Comparison of ENCODE assay signal across 18 cellular contexts in the genomic region with DNA sequence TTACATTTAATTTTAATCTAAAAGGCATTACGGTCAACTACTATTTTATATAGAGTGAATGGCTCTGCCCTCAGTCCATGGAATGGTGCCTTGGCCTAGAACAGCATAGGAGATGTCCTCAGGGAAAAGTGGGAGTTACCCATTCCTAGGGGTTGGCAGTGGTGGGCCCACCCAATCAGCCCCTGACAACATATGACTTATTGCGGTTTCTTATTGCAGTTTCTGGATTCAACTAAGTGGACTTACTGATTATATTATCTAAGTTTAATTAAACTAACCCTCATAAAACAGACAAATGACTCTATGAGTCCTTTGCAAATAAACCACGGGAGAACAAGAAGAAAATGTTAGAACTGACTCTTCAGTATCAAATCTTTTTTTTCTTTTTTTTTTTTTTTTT. TPM values are rescaled to one million over a fixed set of nuclear protein-coding genes. Genes with fewer than 3 reads are reported as not detected.
DNase-seq lines count a peak whose midpoint lies in the region; ATAC-seq and TF ChIP-seq lines count a peak whose summit lies in the region.
"Had no signal": no experiment of that assay in that cellular context is flagged by ENCODE, and none has a peak within 500 bp of the region (broad histone marks: within the 10 kb centered on the region; RNA-seq: fewer than 3 reads in every experiment).

No MANE protein-coding gene starts in this region.

- H3K9ac ChIP-seq in neural progenitor cell (no peak overlapping the region), smooth muscle cell (ENCODE audit: low read depth) (no peak overlapping the region)
- H3K9ac ChIP-seq: GM23248 had no signal

- POLR2A ChIA-PET in HEK293T (lab: Yijun Ruan, JAX) (no interaction called here), OCI-LY7 (lab: Charles Lee) (interaction anchor here (0.6 kb wide), 1 partner anchor 24 kb away, joined by 5 read pairs; no protein-coding TSS in a partner anchor)

- TF ChIP-seq CTCF in OCI-LY7 (conservative IDR thresholded peaks at IDR 0.05; ENCODE audit: low read length) (no peak), neural progenitor cell (IDR thresholded peaks at IDR 0.05) (no peak), smooth muscle cell (IDR thresholded peaks at IDR 0.05; ENCODE audit: borderline replicate concordance, insufficient read depth, poor library complexity, severe bottlenecking) (no peak)

- H3K79me2 ChIP-seq in OCI-LY7 (ENCODE audit: insufficient read depth, low read depth, low read length) (peaks cover 32% of the 10 kb centered on the region), neural progenitor cell (ENCODE audit: low read depth) (peaks cover 33% of the 10 kb centered on the region), smooth muscle cell (ENCODE audit: low read depth) (peaks cover 25% of the 10 kb centered on the region)

- peaks cover 30% of the 10 kb centered on the region for H3F3A ChIP-seq in neural progenitor cell (ENCODE audit: low read depth)
- H3F3A ChIP-seq in smooth muscle cell (ENCODE audit: low read depth): peaks cover 5% of the 10 kb centered on the region

- CTCF ChIA-PET in HEK293T (lab: Yijun Ruan, JAX): no interaction called here
- CTCF ChIA-PET in OCI-LY7 (lab: Charles Lee; ENCODE audit: unreplicated experiment): no interaction called here

- H3K4me1 ChIP-seq in CD4-positive, CD25-positive, alpha-beta regulatory T cell (ENCODE audit: control insufficient read depth, insufficient read depth, low read length, poor library complexity, severe bottlenecking): peaks cover 28% of the 10 kb centered on the region
- H3K4me1 ChIP-seq in OCI-LY7 (ENCODE audit: insufficient read depth, low read length, poor library complexity, severe bottlenecking): peaks cover 25% of the 10 kb centered on the region
- H3K4me1 ChIP-seq in neural progenitor cell: peaks cover 16% of the 10 kb centered on the region
- peaks cover 16% of the 10 kb centered on the region for H3K4me1 ChIP-seq in smooth muscle cell (ENCODE audit: low read depth)

- no peak overlapping the region for H3K4me3 ChIP-seq in CD4-positive, CD25-positive, alpha-beta regulatory T cell (ENCODE audit: low read depth, low read length)
- H3K4me3 ChIP-seq in OCI-LY7 (ENCODE audit: low read depth, low read length, poor library complexity, severe bottlenecking) (no peak overlapping the region), neural progenitor cell (no peak overlapping the region), smooth muscle cell (no peak overlapping the region)
- H3K4me3 ChIP-seq: A549 had no signal

- ATAC-seq in CD4-positive, CD25-positive, alpha-beta regulatory T cell (ENCODE audit: low read depth in 2 of 2): no peak
- ATAC-seq: A549, GM12878 had no signal

- no peaks in the 10 kb centered on the region for H3K36me3 Mint-ChIP-seq in CD4-positive, CD25-positive, alpha-beta regulatory T cell
- peaks cover 3% of the 10 kb centered on the region for H3K36me3 Mint-ChIP-seq in neural progenitor cell

- H4K20me1 ChIP-seq in OCI-LY7 (ENCODE audit: insufficient read depth, low read length) (peaks cover 14% of the 10 kb centered on the region; the same call in 1 of the 2 replicates), neural progenitor cell (ENCODE audit: low read depth) (peaks cover 16% of the 10 kb centered on the region), smooth muscle cell (ENCODE audit: low read depth) (peaks cover 20% of the 10 kb centered on the region)

- no TSS peak for BruUV-seq in OCI-LY7 (replicated peaks; lab: Mats Ljungman, UMichigan)

- no peaks in the 10 kb centered on the region for H3K27me3 ChIP-seq in CD4-positive, CD25-positive, alpha-beta regulatory T cell (ENCODE audit: control insufficient read depth, insufficient read depth, low read length)
- H3K27me3 ChIP-seq in neural progenitor cell (no peaks in the 10 kb centered on the region), smooth muscle cell (ENCODE audit: low read depth) (no peaks in the 10 kb centered on the region)

- H3K9me2 ChIP-seq in OCI-LY7 (ENCODE audit: insufficient read depth, low read length): no peaks in the 10 kb centered on the region

- in situ Hi-C loops in KBM-7 (cut with MboI; ENCODE audit: low pct_unique_long_range_greater_than_20kb, low sequenced_read_pairs): no loop called here

- intact Hi-C loops in OCI-LY7 (cut with micrococcal nuclease; ENCODE audit: unreplicated experiment): no loop called here

- H3K27ac ChIP-seq in CD4-positive, CD25-positive, alpha-beta regulatory T cell (ENCODE audit: insufficient read depth, low read length, poor library complexity, severe bottlenecking): no peak overlapping the region
- no peak overlapping the region for H3K27ac ChIP-seq in OCI-LY7 (ENCODE audit: low read depth, low read length, poor library complexity, severe bottlenecking)
- H3K27ac ChIP-seq in neural progenitor cell: no peak overlapping the region
- H3K27ac ChIP-seq in smooth muscle cell (ENCODE audit: low read depth): no peak overlapping the region
- H3K27ac ChIP-seq: A549 had no signal

- H3K4me1 Mint-ChIP-seq in CD4-positive, CD25-positive, alpha-beta regulatory T cell: peaks cover 18 to 38% (median 29%) of the 10 kb centered on the region in 4 donors
- peaks cover 22% of the 10 kb centered on the region for H3K4me1 Mint-ChIP-seq in neural progenitor cell

- no peak overlapping the region for H3K27ac Mint-ChIP-seq in CD4-positive, CD25-positive, alpha-beta regulatory T cell
- no peak overlapping the region for H3K27ac Mint-ChIP-seq in neural progenitor cell
- H3K27ac Mint-ChIP-seq: HFFc6 had no signal

- no peak for DNase-seq in CD4-positive, CD25-positive, alpha-beta regulatory T cell
- no peak for DNase-seq in HEK293T (ENCODE audit: extremely low spot score)
- DNase-seq in OCI-LY7 (ENCODE audit: low spot score): no peak
- no peak for DNase-seq in neural progenitor cell (ENCODE audit: low spot score)
- DNase-seq in smooth muscle cell (lab: John Stamatoyannopoulos, UW; ENCODE audit: unreplicated experiment): no peak
- DNase-seq in anterior cingulate cortex (lab: John Stamatoyannopoulos, UW): no peak
- DNase-seq in ureter (ENCODE audit: low spot score): no peak
- DNase-seq in KBM-7: no peak
- DNase-seq: 8988T; CD8-positive, alpha-beta memory T cell; DMS 273 treated with DMSO at 0.1 percent for 48 hours; DMS79; GDM1; HCEC 1CT; HFFc6 had no signal

- peak overlapping the region; percentile 79; the same call in 1 of the 2 replicates for H2AFZ ChIP-seq in OCI-LY7 (ENCODE audit: low read length)
- no peak overlapping the region for H2AFZ ChIP-seq in neural progenitor cell (replicated peaks)
- H2AFZ ChIP-seq in smooth muscle cell (ENCODE audit: low read depth): no peak overlapping the region

- peak overlapping the region in 3 of 4 donors; percentile 27 to 94 (median 55) for H3K4me3 Mint-ChIP-seq in CD4-positive, CD25-positive, alpha-beta regulatory T cell
- H3K4me3 Mint-ChIP-seq in neural progenitor cell: peak overlapping the region; percentile 38

- H3K36me3 ChIP-seq in CD4-positive, CD25-positive, alpha-beta regulatory T cell (ENCODE audit: control insufficient read depth, insufficient read depth, low read length): no peaks in the 10 kb centered on the region
- H3K36me3 ChIP-seq in OCI-LY7 (ENCODE audit: insufficient read depth, low read length): peaks cover 10% of the 10 kb centered on the region
- no peaks in the 10 kb centered on the region for H3K36me3 ChIP-seq in neural progenitor cell
- no peaks in the 10 kb centered on the region for H3K36me3 ChIP-seq in smooth muscle cell (ENCODE audit: low read depth)

- H3K4me2 ChIP-seq in OCI-LY7 (ENCODE audit: low read length): no peak overlapping the region
- H3K4me2 ChIP-seq in neural progenitor cell: no peak overlapping the region
- no peak overlapping the region for H3K4me2 ChIP-seq in smooth muscle cell

- 95% methylated on average over 3 of the region's 3 CpGs for WGBS in smooth muscle cell (ENCODE audit: low lambda C conversion rate)

- no peaks in the 10 kb centered on the region for H3K9me3 ChIP-seq in CD4-positive, CD25-positive, alpha-beta regulatory T cell (ENCODE audit: control insufficient read depth in 2 of 2, low read length in 2 of 2)
- H3K9me3 ChIP-seq in OCI-LY7 (ENCODE audit: low read length): no peaks in the 10 kb centered on the region
- H3K9me3 ChIP-seq in neural progenitor cell (ENCODE audit: low read depth): no peaks in the 10 kb centered on the region
- no peaks in the 10 kb centered on the region for H3K9me3 ChIP-seq in smooth muscle cell (replicated peaks; ENCODE audit: low read depth)
- H3K9me3 ChIP-seq: A549 had no signal

- H3K9me3 Mint-ChIP-seq in CD4-positive, CD25-positive, alpha-beta regulatory T cell: no peaks in the 10 kb centered on the region
- no peaks in the 10 kb centered on the region for H3K9me3 Mint-ChIP-seq in neural progenitor cell
- H3K9me3 Mint-ChIP-seq: CD8-positive, alpha-beta memory T cell; HFFc6 had no signal

- H3K27me3 Mint-ChIP-seq in CD4-positive, CD25-positive, alpha-beta regulatory T cell: no peaks in the 10 kb centered on the region
- no peaks in the 10 kb centered on the region for H3K27me3 Mint-ChIP-seq in neural progenitor cell (ENCODE audit: insufficient read depth, low read depth)
- H3K27me3 Mint-ChIP-seq: CD8-positive, alpha-beta memory T cell had no signal

TF ChIP-seq in HEK293T, 16 proteins besides CTCF, POLR2A, EP300 and RAD21:
- TF ChIP-seq FOXK2 (IDR thresholded peaks at IDR 0.05) (no peak), NFRKB (IDR thresholded peaks at IDR 0.05) (no peak), ZNF384 (IDR thresholded peaks at IDR 0.05) (no peak), CTBP1 (IDR thresholded peaks at IDR 0.05; ENCODE audit: borderline replicate concordance) (no peak), L3MBTL2 (conservative IDR thresholded peaks at IDR 0.05) (no peak), BHLHE40 (IDR thresholded peaks at IDR 0.05; ENCODE audit: borderline replicate concordance) (no peak), FOXM1 (IDR thresholded peaks at IDR 0.05; ENCODE audit: borderline replicate concordance) (no peak)
- TF ChIP-seq, protein P1, sequence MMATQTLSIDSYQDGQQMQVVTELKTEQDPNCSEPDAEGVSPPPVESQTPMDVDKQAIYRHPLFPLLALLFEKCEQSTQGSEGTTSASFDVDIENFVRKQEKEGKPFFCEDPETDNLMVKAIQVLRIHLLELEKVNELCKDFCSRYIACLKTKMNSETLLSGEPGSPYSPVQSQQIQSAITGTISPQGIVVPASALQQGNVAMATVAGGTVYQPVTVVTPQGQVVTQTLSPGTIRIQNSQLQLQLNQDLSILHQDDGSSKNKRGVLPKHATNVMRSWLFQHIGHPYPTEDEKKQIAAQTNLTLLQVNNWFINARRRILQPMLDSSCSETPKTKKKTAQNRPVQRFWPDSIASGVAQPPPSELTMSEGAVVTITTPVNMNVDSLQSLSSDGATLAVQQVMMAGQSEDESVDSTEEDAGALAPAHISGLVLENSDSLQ (IDR thresholded peaks at IDR 0.05): peak; percentile 89

RNA-seq across cellular contexts. Expression of a gene that starts 2.3 kb away (rescaled TPM):
- total RNA-seq in CD4-positive, CD25-positive, alpha-beta regulatory T cell: 50.3 TPM
- 10 to 100 TPM; 31.2 to 41.3 (median 33.3) TPM for polyA plus RNA-seq in CD4-positive, CD25-positive, alpha-beta regulatory T cell
- total RNA-seq in OCI-LY7 (2014; rRNA removed; shearing (Covaris generic)): 10.1 and 12.5 TPM in 2 replicates
- total RNA-seq in OCI-LY7 (2022): 47.8 and 48.8 TPM in 2 replicates
- total RNA-seq in neural progenitor cell (ENCODE audit: low replicate concordance): 42.6 and 72.0 TPM in 2 replicates
- 25.7 and 47.7 TPM in 2 replicates for total RNA-seq in smooth muscle cell
- 30.4 and 31.7 TPM in 2 replicates for polyA plus RNA-seq in smooth muscle cell
- 46.2 TPM for total RNA-seq in ureter
